10 cellular contexts compared by ENCODE assay signal in genomic region chr9:98264510-98264909, GRCh38.
"Had no signal": no experiment of that assay in that cellular context is flagged by ENCODE, and none has a peak within 500 bp of the region (broad histone marks: within the 10 kb centered on the region; RNA-seq: fewer than 3 reads in every experiment).

No MANE protein-coding gene starts in this region.

- H3K27me3 ChIP-seq: brain microvascular endothelial cell, dorsolateral prefrontal cortex, foreskin keratinocyte had no signal

- H3K4me3 ChIP-seq: coronary artery, dorsolateral prefrontal cortex, esophagus muscularis mucosa, gastrocnemius medialis, heart left ventricle had no signal

- H3K4me1 ChIP-seq: esophagus muscularis mucosa, foreskin keratinocyte, gastrocnemius medialis, heart left ventricle had no signal

- FAIRE-seq: bronchial epithelial cell had no signal

- H3K27ac ChIP-seq: brain microvascular endothelial cell, coronary artery, dorsolateral prefrontal cortex, esophagus muscularis mucosa, foreskin keratinocyte, gastrocnemius medialis, heart left ventricle, VCaP had no signal

- H3K36me3 ChIP-seq: brain microvascular endothelial cell, esophagus muscularis mucosa, gastrocnemius medialis, heart left ventricle had no signal

- H3K9me3 ChIP-seq: esophagus muscularis mucosa, gastrocnemius medialis, heart left ventricle had no signal

- DNase-seq: activated gamma-delta T cell, brain microvascular endothelial cell had no signal
